Comparison of ENCODE assay signal across 2 cellular contexts in the genomic region with DNA sequence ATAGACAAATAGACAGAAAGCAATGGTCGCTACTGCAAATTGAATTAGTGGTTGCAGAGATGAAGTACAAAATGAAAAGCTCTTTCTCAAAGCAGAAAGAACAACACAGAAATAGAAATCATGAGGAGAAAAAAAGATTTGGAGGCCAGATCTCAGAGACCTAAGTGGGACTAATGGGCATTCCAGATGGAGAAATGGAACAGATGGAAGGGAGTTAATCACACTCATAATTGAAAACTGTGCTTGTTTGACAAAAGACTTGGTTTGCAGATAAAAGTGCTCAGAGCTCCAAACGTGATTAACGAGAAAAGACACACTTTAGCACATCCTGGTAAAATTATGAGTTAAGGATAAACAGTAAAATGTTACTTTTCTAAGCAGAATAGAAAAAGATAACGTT.
A peak's percentile ranks its signal among the peaks of the same experiment; 100 is the strongest.
TF ChIP-seq lines count a peak whose summit lies in the region.

No MANE protein-coding gene starts in this region.

TF ChIP-seq in GM23338, 12 proteins besides CTCF, POLR2A, EP300 and RAD21 (continued from another document):
- TF ChIP-seq, protein P1, sequence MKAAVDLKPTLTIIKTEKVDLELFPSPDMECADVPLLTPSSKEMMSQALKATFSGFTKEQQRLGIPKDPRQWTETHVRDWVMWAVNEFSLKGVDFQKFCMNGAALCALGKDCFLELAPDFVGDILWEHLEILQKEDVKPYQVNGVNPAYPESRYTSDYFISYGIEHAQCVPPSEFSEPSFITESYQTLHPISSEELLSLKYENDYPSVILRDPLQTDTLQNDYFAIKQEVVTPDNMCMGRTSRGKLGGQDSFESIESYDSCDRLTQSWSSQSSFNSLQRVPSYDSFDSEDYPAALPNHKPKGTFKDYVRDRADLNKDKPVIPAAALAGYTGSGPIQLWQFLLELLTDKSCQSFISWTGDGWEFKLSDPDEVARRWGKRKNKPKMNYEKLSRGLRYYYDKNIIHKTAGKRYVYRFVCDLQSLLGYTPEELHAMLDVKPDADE (IDR thresholded peaks at IDR 0.05): no peak
- TF ChIP-seq EZH2 (IDR thresholded peaks at IDR 0.05; ENCODE audit: low read depth, unreplicated experiment) (no peak), NANOG (IDR thresholded peaks at IDR 0.05; ENCODE audit: borderline replicate concordance) (no peak), STAT1 (IDR thresholded peaks at IDR 0.05; ENCODE audit: unreplicated experiment) (no peak), REST (IDR thresholded peaks at IDR 0.05; ENCODE audit: unreplicated experiment) (no peak), EZH2phosphoT487 (IDR thresholded peaks at IDR 0.05; ENCODE audit: unreplicated experiment) (no peak)
- TF ChIP-seq, protein P2, sequence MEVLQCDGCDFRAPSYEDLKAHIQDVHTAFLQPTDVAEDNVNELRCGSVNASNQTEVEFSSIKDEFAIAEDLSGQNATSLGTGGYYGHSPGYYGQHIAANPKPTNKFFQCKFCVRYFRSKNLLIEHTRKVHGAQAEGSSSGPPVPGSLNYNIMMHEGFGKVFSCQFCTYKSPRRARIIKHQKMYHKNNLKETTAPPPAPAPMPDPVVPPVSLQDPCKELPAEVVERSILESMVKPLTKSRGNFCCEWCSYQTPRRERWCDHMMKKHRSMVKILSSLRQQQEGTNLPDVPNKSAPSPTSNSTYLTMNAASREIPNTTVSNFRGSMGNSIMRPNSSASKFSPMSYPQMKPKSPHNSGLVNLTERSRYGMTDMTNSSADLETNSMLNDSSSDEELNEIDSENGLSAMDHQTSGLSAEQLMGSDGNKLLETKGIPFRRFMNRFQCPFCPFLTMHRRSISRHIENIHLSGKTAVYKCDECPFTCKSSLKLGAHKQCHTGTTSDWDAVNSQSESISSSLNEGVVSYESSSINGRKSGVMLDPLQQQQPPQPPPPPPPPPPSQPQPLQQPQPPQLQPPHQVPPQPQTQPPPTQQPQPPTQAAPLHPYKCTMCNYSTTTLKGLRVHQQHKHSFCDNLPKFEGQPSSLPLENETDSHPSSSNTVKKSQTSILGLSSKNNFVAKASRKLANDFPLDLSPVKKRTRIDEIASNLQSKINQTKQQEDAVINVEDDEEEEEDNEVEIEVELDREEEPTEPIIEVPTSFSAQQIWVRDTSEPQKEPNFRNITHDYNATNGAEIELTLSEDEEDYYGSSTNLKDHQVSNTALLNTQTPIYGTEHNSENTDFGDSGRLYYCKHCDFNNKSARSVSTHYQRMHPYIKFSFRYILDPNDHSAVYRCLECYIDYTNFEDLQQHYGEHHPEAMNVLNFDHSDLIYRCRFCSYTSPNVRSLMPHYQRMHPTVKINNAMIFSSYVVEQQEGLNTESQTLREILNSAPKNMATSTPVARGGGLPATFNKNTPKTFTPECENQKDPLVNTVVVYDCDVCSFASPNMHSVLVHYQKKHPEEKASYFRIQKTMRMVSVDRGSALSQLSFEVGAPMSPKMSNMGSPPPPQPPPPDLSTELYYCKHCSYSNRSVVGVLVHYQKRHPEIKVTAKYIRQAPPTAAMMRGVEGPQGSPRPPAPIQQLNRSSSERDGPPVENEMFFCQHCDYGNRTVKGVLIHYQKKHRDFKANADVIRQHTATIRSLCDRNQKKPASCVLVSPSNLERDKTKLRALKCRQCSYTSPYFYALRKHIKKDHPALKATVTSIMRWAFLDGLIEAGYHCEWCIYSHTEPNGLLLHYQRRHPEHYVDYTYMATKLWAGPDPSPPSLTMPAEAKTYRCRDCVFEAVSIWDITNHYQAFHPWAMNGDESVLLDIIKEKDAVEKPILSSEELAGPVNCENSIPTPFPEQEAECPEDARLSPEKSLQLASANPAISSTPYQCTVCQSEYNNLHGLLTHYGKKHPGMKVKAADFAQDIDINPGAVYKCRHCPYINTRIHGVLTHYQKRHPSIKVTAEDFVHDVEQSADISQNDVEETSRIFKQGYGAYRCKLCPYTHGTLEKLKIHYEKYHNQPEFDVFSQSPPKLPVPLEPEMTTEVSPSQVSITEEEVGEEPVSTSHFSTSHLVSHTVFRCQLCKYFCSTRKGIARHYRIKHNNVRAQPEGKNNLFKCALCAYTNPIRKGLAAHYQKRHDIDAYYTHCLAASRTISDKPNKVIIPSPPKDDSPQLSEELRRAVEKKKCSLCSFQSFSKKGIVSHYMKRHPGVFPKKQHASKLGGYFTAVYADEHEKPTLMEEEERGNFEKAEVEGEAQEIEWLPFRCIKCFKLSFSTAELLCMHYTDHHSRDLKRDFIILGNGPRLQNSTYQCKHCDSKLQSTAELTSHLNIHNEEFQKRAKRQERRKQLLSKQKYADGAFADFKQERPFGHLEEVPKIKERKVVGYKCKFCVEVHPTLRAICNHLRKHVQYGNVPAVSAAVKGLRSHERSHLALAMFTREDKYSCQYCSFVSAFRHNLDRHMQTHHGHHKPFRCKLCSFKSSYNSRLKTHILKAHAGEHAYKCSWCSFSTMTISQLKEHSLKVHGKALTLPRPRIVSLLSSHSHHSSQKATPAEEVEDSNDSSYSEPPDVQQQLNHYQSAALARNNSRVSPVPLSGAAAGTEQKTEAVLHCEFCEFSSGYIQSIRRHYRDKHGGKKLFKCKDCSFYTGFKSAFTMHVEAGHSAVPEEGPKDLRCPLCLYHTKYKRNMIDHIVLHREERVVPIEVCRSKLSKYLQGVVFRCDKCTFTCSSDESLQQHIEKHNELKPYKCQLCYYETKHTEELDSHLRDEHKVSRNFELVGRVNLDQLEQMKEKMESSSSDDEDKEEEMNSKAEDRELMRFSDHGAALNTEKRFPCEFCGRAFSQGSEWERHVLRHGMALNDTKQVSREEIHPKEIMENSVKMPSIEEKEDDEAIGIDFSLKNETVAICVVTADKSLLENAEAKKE (CRISPR knock-in tag; IDR thresholded peaks at IDR 0.05): no peak
TF ChIP-seq in GM23338: peak in this region for 0.

TF ChIP-seq in SK-N-SH, 30 proteins besides CTCF, POLR2A, EP300 and RAD21 (continued from another document):
- TF ChIP-seq POLR2AphosphoS5 (IDR thresholded peaks at IDR 0.05; ENCODE audit: low read depth, low read length): no peak
- TF ChIP-seq FOXM1 (IDR thresholded peaks at IDR 0.05; ENCODE audit: low read depth): no peak
- no peak for TF ChIP-seq GABPA (IDR thresholded peaks at IDR 0.05; ENCODE audit: low read depth)
- TF ChIP-seq YY1 (IDR thresholded peaks at IDR 0.05; ENCODE audit: low read depth): no peak
- no peak for TF ChIP-seq ELF1 (IDR thresholded peaks at IDR 0.05)
- no peak for TF ChIP-seq TEAD4 (IDR thresholded peaks at IDR 0.05; ENCODE audit: borderline replicate concordance, insufficient read depth)
- TF ChIP-seq TAF1 (IDR thresholded peaks at IDR 0.05; ENCODE audit: borderline replicate concordance, low read depth, low read length): no peak
- peak; percentile 66; the same call in 1 of the 2 replicates for TF ChIP-seq RCOR1 (IDR thresholded peaks at IDR 0.05; ENCODE audit: low read length)
- peak; percentile 63 for TF ChIP-seq GATA2 (CRISPR knock-in tag; IDR thresholded peaks at IDR 0.05)
- peak; percentile 27; the same call in 1 of the 2 replicates for TF ChIP-seq MXI1 (IDR thresholded peaks at IDR 0.05; ENCODE audit: low read depth, low read length)
- TF ChIP-seq RXRA (IDR thresholded peaks at IDR 0.05; ENCODE audit: borderline replicate concordance, low read depth): no peak
- no peak for TF ChIP-seq SMC3 (IDR thresholded peaks at IDR 0.05; ENCODE audit: low read depth, low read length)
- no peak for TF ChIP-seq REST (IDR thresholded peaks at IDR 0.05; ENCODE audit: low read depth, low read length)
- peak; percentile 64 for TF ChIP-seq CHD2 (IDR thresholded peaks at IDR 0.05; ENCODE audit: low read length, partially characterized antibody)
- TF ChIP-seq, protein P3, sequence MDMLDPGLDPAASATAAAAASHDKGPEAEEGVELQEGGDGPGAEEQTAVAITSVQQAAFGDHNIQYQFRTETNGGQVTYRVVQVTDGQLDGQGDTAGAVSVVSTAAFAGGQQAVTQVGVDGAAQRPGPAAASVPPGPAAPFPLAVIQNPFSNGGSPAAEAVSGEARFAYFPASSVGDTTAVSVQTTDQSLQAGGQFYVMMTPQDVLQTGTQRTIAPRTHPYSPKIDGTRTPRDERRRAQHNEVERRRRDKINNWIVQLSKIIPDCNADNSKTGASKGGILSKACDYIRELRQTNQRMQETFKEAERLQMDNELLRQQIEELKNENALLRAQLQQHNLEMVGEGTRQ (IDR thresholded peaks at IDR 0.05; ENCODE audit: borderline replicate concordance, low read depth, low read length): no peak
- no peak for TF ChIP-seq NFIC (IDR thresholded peaks at IDR 0.05; ENCODE audit: borderline replicate concordance)
- TF ChIP-seq JUND (IDR thresholded peaks at IDR 0.05): no peak
- TF ChIP-seq IRF3 (IDR thresholded peaks at IDR 0.05; ENCODE audit: low read depth, low read length): no peak
- no peak for TF ChIP-seq FOXJ3 (CRISPR knock-in tag; IDR thresholded peaks at IDR 0.05)
- TF ChIP-seq SIN3A (IDR thresholded peaks at IDR 0.05; ENCODE audit: borderline replicate concordance, low read depth, low read length): no peak
- TF ChIP-seq NRF1 (IDR thresholded peaks at IDR 0.05; ENCODE audit: low read depth, low read length): no peak
- TF ChIP-seq PBX3 (IDR thresholded peaks at IDR 0.05): no peak
- TF ChIP-seq, protein P4, sequence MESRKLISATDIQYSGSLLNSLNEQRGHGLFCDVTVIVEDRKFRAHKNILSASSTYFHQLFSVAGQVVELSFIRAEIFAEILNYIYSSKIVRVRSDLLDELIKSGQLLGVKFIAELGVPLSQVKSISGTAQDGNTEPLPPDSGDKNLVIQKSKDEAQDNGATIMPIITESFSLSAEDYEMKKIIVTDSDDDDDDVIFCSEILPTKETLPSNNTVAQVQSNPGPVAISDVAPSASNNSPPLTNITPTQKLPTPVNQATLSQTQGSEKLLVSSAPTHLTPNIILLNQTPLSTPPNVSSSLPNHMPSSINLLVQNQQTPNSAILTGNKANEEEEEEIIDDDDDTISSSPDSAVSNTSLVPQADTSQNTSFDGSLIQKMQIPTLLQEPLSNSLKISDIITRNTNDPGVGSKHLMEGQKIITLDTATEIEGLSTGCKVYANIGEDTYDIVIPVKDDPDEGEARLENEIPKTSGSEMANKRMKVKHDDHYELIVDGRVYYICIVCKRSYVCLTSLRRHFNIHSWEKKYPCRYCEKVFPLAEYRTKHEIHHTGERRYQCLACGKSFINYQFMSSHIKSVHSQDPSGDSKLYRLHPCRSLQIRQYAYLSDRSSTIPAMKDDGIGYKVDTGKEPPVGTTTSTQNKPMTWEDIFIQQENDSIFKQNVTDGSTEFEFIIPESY (IDR thresholded peaks at IDR 0.05; ENCODE audit: borderline replicate concordance, low read depth): no peak
- no peak for TF ChIP-seq MEF2A (IDR thresholded peaks at IDR 0.05; ENCODE audit: borderline replicate concordance, low read depth)
- TF ChIP-seq, protein P5, sequence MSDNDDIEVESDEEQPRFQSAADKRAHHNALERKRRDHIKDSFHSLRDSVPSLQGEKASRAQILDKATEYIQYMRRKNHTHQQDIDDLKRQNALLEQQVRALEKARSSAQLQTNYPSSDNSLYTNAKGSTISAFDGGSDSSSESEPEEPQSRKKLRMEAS (IDR thresholded peaks at IDR 0.05; ENCODE audit: low read depth): no peak
- peak; percentile 27 for TF ChIP-seq TCF12 (IDR thresholded peaks at IDR 0.05)
- no peak for TF ChIP-seq RFX5 (IDR thresholded peaks at IDR 0.05; ENCODE audit: low read length)
